ENCODE assay signal across 11 cellular contexts in the genomic region with DNA sequence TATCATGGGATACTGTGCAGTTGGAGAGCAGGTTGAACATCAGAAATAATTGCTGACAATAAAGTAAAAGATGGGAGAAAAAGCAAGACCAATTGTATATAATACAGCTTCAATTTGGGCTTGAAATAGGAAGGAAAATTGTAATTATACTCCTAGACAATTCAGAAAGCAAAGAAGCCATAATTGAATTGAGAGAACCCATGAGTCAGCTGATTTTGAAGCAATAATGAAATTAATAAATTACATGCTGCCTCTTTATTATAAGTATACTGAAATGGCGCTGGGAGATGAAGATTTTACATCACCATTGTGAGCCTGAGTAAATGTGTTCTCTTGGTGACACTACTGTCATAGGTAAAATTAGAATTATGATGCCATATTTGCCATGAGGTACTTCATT. TPM values are rescaled to one million over a fixed set of nuclear protein-coding genes. Genes with fewer than 3 reads are reported as not detected.
"Had no signal": no experiment of that assay in that cellular context is flagged by ENCODE, and none has a peak within 500 bp of the region (broad histone marks: within the 10 kb centered on the region; RNA-seq: fewer than 3 reads in every experiment).

No MANE protein-coding gene starts in this region.

- H3K9me3 ChIP-seq: HAP-1 had no signal

- H3K9me3 Mint-ChIP-seq: HFFc6, IgD-negative memory B cell had no signal

- H3K9ac ChIP-seq: GM23248 had no signal

- DNase-seq: GM23248, GOT3, H7, HFFc6, KG1 had no signal

- H3K4me3 Mint-ChIP-seq: HFFc6, IgD-negative memory B cell had no signal

- H3K27ac Mint-ChIP-seq: HFFc6, IgD-negative memory B cell had no signal

- ATAC-seq: HCT116 had no signal

- H3K4me1 ChIP-seq: HAP-1 had no signal

- H3K4me1 Mint-ChIP-seq: IgD-negative memory B cell had no signal

- H3K27ac ChIP-seq: GM23248, HL-60 had no signal

- H3K4me3 ChIP-seq: GM23248, HAP-1 had no signal

- H2AFZ ChIP-seq: GM23248 had no signal

RNA-seq across cellular contexts. Expression of a gene that starts 23.2 kb away (rescaled TPM):
- total RNA-seq: GM23248, HFFc6, HT1080 had no signal
- polyA plus RNA-seq: GM23248, IgD-negative memory B cell had no signal

RNA-seq across cellular contexts. Expression of a gene that starts 43.4 kb away (rescaled TPM):
- total RNA-seq: GM23248, H4, HFFc6, HT1080 had no signal
- polyA plus RNA-seq: GM23248, IgD-negative memory B cell had no signal
